ENCODE assay signal across 7 cellular contexts in genomic region chr13:41463823-41464602, GRCh38. TPM values are rescaled to one million over a fixed set of nuclear protein-coding genes. Genes with fewer than 3 reads are reported as not detected.
A peak's percentile ranks its signal among the peaks of the same experiment; 100 is the strongest.
DNase-seq lines count a peak whose midpoint lies in the region; ATAC-seq and TF ChIP-seq lines count a peak whose summit lies in the region.

No MANE protein-coding gene starts in this region.

- peaks cover 5% of the 10 kb centered on the region for H3K27me3 Mint-ChIP-seq in glutamatergic neuron (ENCODE audit: unreplicated experiment)

- H3K4me1 Mint-ChIP-seq in glutamatergic neuron (ENCODE audit: low read depth, unreplicated experiment) = no peaks in the 10 kb centered on the region

- ATAC-seq in GM21381 (IDR thresholded peaks at IDR 0.05; ENCODE audit: unreplicated experiment) = peak; percentile 40

- H3K27ac ChIP-seq in ascending aorta = peak overlapping the region; percentile 75 to 80
- H3K27ac ChIP-seq in WERI-Rb-1 = no peak overlapping the region

- H3K27me3 ChIP-seq in ascending aorta (no peaks in the 10 kb centered on the region), WERI-Rb-1 (ENCODE audit: insufficient read depth, low read depth, severe bottlenecking) (no peaks in the 10 kb centered on the region)

- H3K36me3 Mint-ChIP-seq in glutamatergic neuron (ENCODE audit: unreplicated experiment) = no peaks in the 10 kb centered on the region

- H3K27ac Mint-ChIP-seq in glutamatergic neuron (ENCODE audit: unreplicated experiment) = no peak overlapping the region

- intact Hi-C loops in ascending aorta (cut with DNase I) = no loop called here

- H3K4me1 ChIP-seq in ascending aorta = peaks cover 5 to 42% of the 10 kb centered on the region in 2 donors

- TF ChIP-seq CTCF in ascending aorta (IDR thresholded peaks at IDR 0.05) (no peak), WERI-Rb-1 (IDR thresholded peaks at IDR 0.05; ENCODE audit: low read depth, low read length) (no peak), glutamatergic neuron (IDR thresholded peaks at IDR 0.05; ENCODE audit: partially characterized antibody, unreplicated experiment) (no peak)

- H3K4me3 Mint-ChIP-seq in glutamatergic neuron (ENCODE audit: unreplicated experiment) = no peak overlapping the region

- H3K36me3 ChIP-seq in ascending aorta (peaks cover 6 to 56% of the 10 kb centered on the region in 2 donors), WERI-Rb-1 (no peaks in the 10 kb centered on the region)

- in situ Hi-C loops in KBM-7 (cut with MboI; ENCODE audit: low pct_unique_long_range_greater_than_20kb, low sequenced_read_pairs) = no loop called here

- H3K4me3 ChIP-seq in ascending aorta (no peak overlapping the region), WERI-Rb-1 (ENCODE audit: low read depth, low read length) (no peak overlapping the region)

- peak; percentile 67 for DNase-seq in KBM-7
- DNase-seq in ascending aorta (ENCODE audit: low spot score in 2 of 2) = no peak
- peak; percentile 28 for DNase-seq in stimulated activated CD8-positive, alpha-beta memory T cell treated with anti-CD3 and anti-CD28 coated beads, Interleukin-4, amount 100 ng/mL, for 24 hours (ENCODE audit: low read depth)
- DNase-seq in WERI-Rb-1 = no peak
- no peak for DNase-seq in glutamatergic neuron
- no peak for DNase-seq in SIG-M5 (lab: John Stamatoyannopoulos, UW)

- H3K9me3 ChIP-seq in ascending aorta = no peaks in the 10 kb centered on the region
- H3K9me3 ChIP-seq in WERI-Rb-1 (ENCODE audit: severe bottlenecking) = no peaks in the 10 kb centered on the region

- H3K9me3 Mint-ChIP-seq in glutamatergic neuron (ENCODE audit: unreplicated experiment) = no peaks in the 10 kb centered on the region

RNA-seq across cellular contexts. Expression of gene RGCC, which starts 6.7 kb away (rescaled TPM):
- total RNA-seq in ascending aorta = 184 TPM
- total RNA-seq in glutamatergic neuron (ENCODE audit: unreplicated experiment) = not detected

Comparison
In these comparisons a context has a peak if more than half of its experiments do, and no peak if none do; other contexts are left out.
1. DNase-seq: peak in KBM-7 (single experiment) and stimulated activated CD8-positive, alpha-beta memory T cell treated with anti-CD3 and anti-CD28 coated beads, Interleukin-4, amount 100 ng/mL, for 24 hours (single experiment); none in ascending aorta (0 of 2), WERI-Rb-1 (single experiment), glutamatergic neuron (single experiment) and SIG-M5 (single experiment).
2. RNA of gene RGCC, which starts 6.7 kb away (total RNA-seq): 184 TPM in ascending aorta (single experiment); not detected in glutamatergic neuron (single experiment); every median in the first group is over 100 times any median in the second.